ENCODE assay signal across 1 cellular context in the genomic region with DNA sequence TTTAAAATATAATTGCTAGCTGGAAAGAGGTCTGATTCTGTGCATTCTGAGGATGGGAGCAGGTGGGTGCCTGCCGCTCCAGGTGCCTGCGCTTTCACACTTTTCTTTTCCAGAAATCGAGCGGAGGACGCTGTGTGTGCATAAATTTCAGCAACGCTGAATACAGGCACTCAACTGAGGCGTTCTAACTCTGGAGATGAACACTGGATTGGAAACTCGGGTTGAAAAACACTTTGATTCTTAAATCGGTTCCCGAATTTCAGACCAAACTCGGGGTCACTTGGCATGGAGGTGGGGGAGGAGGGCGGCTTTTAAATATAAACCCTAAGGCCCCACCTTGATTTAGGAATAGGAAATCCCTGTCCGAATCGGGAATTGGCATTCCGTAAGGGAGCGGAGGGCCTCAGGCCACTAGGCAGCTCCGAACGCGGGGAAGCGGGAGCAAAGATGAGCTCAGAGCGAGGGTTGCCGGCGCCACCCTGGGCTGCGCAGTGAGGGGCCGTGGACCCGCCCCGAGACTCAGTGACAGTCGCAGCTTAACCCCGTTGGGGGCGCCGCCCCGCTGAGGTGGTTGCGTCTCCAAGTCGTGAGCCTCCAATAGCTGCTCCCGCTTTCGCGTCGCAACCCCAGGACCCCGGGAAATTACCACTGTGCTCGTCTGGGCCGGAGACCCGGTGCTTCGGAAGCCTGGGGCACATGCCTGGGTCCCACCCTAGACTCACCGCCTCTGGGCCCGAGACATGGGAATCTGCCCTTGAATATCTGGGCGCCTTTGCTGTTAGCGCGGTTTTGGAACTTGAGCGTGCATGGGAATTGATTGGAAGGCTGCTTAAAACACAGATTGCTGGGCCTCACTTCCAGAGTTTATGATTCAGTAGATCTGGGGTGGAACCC.
TF ChIP-seq lines count a peak whose summit lies in the region.

No MANE protein-coding gene starts in this region.

TF ChIP-seq in H1, 55 proteins besides CTCF, POLR2A, EP300 and RAD21:
- TF ChIP-seq NANOG (IDR thresholded peaks at IDR 0.05; ENCODE audit: insufficient read depth, low read depth, low read length, poor library complexity, severe bottlenecking), result no peak
- peak; percentile 95 for TF ChIP-seq EZH2 (IDR thresholded peaks at IDR 0.05; ENCODE audit: low read depth, low read length, severe bottlenecking)
- TF ChIP-seq ZNF274 (IDR thresholded peaks at IDR 0.05; ENCODE audit: borderline replicate concordance, extremely low read depth, low read length), result no peak
- TF ChIP-seq, protein P1, sequence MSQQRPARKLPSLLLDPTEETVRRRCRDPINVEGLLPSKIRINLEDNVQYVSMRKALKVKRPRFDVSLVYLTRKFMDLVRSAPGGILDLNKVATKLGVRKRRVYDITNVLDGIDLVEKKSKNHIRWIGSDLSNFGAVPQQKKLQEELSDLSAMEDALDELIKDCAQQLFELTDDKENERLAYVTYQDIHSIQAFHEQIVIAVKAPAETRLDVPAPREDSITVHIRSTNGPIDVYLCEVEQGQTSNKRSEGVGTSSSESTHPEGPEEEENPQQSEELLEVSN (IDR thresholded peaks at IDR 0.05), result peak; percentile 82
- no peak for TF ChIP-seq NRF1 (IDR thresholded peaks at IDR 0.05; ENCODE audit: low read depth, low read length)
- peak; percentile 98 for TF ChIP-seq SUZ12 (IDR thresholded peaks at IDR 0.05; ENCODE audit: low read length)
- no peak for TF ChIP-seq SP1 (IDR thresholded peaks at IDR 0.05; ENCODE audit: low read depth, low read length)
- peak; percentile 76 for TF ChIP-seq RNF2 (IDR thresholded peaks at IDR 0.05; ENCODE audit: borderline replicate concordance, low read depth, low read length, missing control alignments, poor library complexity, severe bottlenecking)
- TF ChIP-seq, protein P2, sequence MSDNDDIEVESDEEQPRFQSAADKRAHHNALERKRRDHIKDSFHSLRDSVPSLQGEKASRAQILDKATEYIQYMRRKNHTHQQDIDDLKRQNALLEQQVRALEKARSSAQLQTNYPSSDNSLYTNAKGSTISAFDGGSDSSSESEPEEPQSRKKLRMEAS (IDR thresholded peaks at IDR 0.05), result peak; percentile 62
- TF ChIP-seq CTBP2 (IDR thresholded peaks at IDR 0.05; ENCODE audit: borderline replicate concordance, insufficient read depth, insufficient read length, low read length), result peak; percentile 65
- TF ChIP-seq SIN3A (conservative IDR thresholded peaks at IDR 0.05 in 1 of 2, IDR thresholded peaks at IDR 0.05 in 1 of 2; ENCODE audit: low read depth in 1 of 2, low read length in 2 of 2), result no peak
TF ChIP-seq in H1: peak in this region for 6.
